In the genomic region with DNA sequence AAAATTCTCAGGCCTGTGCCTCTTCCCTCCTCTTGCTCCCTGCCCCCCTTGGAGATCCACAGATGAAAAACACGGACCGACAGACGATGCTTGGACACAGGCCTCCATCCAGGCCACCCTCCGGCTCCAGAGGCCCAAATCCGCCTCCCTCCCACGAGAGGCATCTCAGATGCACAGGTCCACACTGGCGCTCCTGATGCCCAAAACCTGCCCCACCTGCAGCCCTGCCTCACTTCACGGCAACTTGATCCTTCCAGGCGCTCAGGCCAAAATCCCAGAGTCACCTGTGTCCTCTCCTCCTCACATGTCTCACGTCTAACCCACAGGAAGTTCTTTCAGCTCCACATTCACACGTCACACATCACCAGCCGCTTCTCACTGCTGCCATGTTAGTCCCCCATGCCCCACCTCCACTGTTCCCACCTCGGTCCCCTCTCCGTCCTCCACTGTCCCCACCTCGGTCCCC, we compare ENCODE assay signal across 20 cellular contexts. TPM values are rescaled to one million over a fixed set of nuclear protein-coding genes. Genes with fewer than 3 reads are reported as not detected.
"Had no signal": no experiment of that assay in that cellular context is flagged by ENCODE, and none has a peak within 500 bp of the region (broad histone marks: within the 10 kb centered on the region; RNA-seq: fewer than 3 reads in every experiment).

No MANE protein-coding gene starts in this region.

- ATAC-seq: esophagus mucosa, left colon had no signal

- H3K27me3 Mint-ChIP-seq: activated naive CD8-positive, alpha-beta T cell had no signal

- H3K36me3 ChIP-seq: brain microvascular endothelial cell, prostate gland, thyroid gland, uterus had no signal

- H3K27ac Mint-ChIP-seq: activated naive CD8-positive, alpha-beta T cell; activated T-helper 2 cell treated with anti-CD3 and anti-CD28 coated beads, Interferon-gamma antibody, Interleukin-2, Interleukin-4, amounts not matched to agents 10 μg/mL and 5 μg/mL and 100 μg/mL, durations not matched to agents 14 hours and 24 hours and 36 hours had no signal

- H3K36me3 Mint-ChIP-seq: activated naive CD8-positive, alpha-beta T cell; immature natural killer cell had no signal

- H3K27ac ChIP-seq: brain microvascular endothelial cell, prostate gland, thyroid gland had no signal

- H3K4me3 ChIP-seq: lung, prostate gland, thyroid gland, uterus had no signal

- H3K4me3 Mint-ChIP-seq: activated naive CD8-positive, alpha-beta T cell; immature natural killer cell; nephron had no signal

- H3K9me3 ChIP-seq: prostate gland, thyroid gland, uterus had no signal

- H3K9me3 Mint-ChIP-seq: activated T-helper 2 cell treated with anti-CD3 and anti-CD28 coated beads, Interferon-gamma antibody, Interleukin-2, Interleukin-4, amounts not matched to agents 10 μg/mL and 5 μg/mL and 100 μg/mL, durations not matched to agents 14 hours and 24 hours and 36 hours; nephron had no signal

- H3K4me1 ChIP-seq: prostate gland, uterus had no signal

- H3K27me3 ChIP-seq: brain microvascular endothelial cell, thyroid gland, uterus had no signal

- DNase-seq: activated CD8-positive, alpha-beta memory T cell treated with anti-CD3 and anti-CD28 coated beads for 24 hours; amygdala; brain microvascular endothelial cell; glutamatergic neuron; immature natural killer cell; left colon; occipital lobe; stimulated activated CD4-positive, alpha-beta T cell treated with anti-CD3 and anti-CD28 coated beads, Interleukin-4, amount 100 ng/mL, for 24 hours; SW 1271; T1000; thyroid gland; uterus had no signal

RNA-seq across cellular contexts. Expression of gene RAB17, which starts 7.2 kb away (rescaled TPM):
- polyA plus RNA-seq: immature natural killer cell had no signal

RNA-seq across cellular contexts. Expression of gene PRLH, which starts 31.3 kb away (rescaled TPM):
- total RNA-seq: activated T-helper 2 cell treated with anti-CD3 and anti-CD28 coated beads, Interferon-gamma antibody, Interleukin-2, Interleukin-4, amounts not matched to agents 10 μg/mL and 5 μg/mL and 100 μg/mL, durations not matched to agents 14 hours and 24 hours and 36 hours; cerebellum; dermis microvascular lymphatic vessel endothelial cell; esophagus mucosa; left colon; lung; occipital lobe; prostate gland; thyroid gland; uterus had no signal
- polyA plus RNA-seq: immature natural killer cell, lung had no signal
